ENCODE assay signal across 1 cellular context in genomic region chr4:8050555-8051206, GRCh38.
A peak's percentile ranks its signal among the peaks of the same experiment; 100 is the strongest.
TF ChIP-seq lines count a peak whose summit lies in the region.

No MANE protein-coding gene starts in this region.

TF ChIP-seq in HepG2, 621 proteins besides CTCF, POLR2A, EP300 and RAD21 (continued from another document and continues in another):
- TF ChIP-seq ZNF501 (CRISPR knock-in tag; IDR thresholded peaks at IDR 0.05) (peak; percentile 76), PHF8 (CRISPR knock-in tag; IDR thresholded peaks at IDR 0.05) (peak; percentile 50), ZNF749 (CRISPR knock-in tag; IDR thresholded peaks at IDR 0.05; ENCODE audit: borderline replicate concordance) (no peak), ZNF18 (CRISPR knock-in tag; IDR thresholded peaks at IDR 0.05; ENCODE audit: insufficient replicate concordance) (peak; percentile 60), TARDBP (CRISPR knock-in tag; IDR thresholded peaks at IDR 0.05) (peak; percentile 89), MIER3 (CRISPR knock-in tag; IDR thresholded peaks at IDR 0.05; ENCODE audit: borderline replicate concordance) (peak; percentile 88; the same call in 1 of the 2 replicates), MATR3 (CRISPR knock-in tag; IDR thresholded peaks at IDR 0.05) (no peak), DMTF1 (CRISPR knock-in tag; IDR thresholded peaks at IDR 0.05) (no peak), RNF219 (CRISPR knock-in tag; IDR thresholded peaks at IDR 0.05) (no peak), NFE2L2 (IDR thresholded peaks at IDR 0.05; ENCODE audit: low read length) (no peak), ZNF747 (CRISPR knock-in tag; IDR thresholded peaks at IDR 0.05; ENCODE audit: borderline replicate concordance) (peak; percentile 67), ZNF12 (CRISPR knock-in tag; IDR thresholded peaks at IDR 0.05) (0 out of 2 replicates have a peak, but pooled peaks have one; percentile 14), STAG1 (CRISPR knock-in tag; IDR thresholded peaks at IDR 0.05) (peak; percentile 21; the same call in 1 of the 2 replicates), TFE3 (CRISPR knock-in tag; IDR thresholded peaks at IDR 0.05) (peak; percentile 83), ZNF484 (CRISPR knock-in tag; IDR thresholded peaks at IDR 0.05; ENCODE audit: borderline replicate concordance, low read depth) (0 out of 2 replicates have a peak, but pooled peaks have one; percentile 69), TBL1XR1 (IDR thresholded peaks at IDR 0.05; ENCODE audit: borderline replicate concordance, low read length, partially characterized antibody) (peak; percentile 25), GLI4 (CRISPR knock-in tag; IDR thresholded peaks at IDR 0.05; ENCODE audit: borderline replicate concordance) (0 out of 2 replicates have a peak, but pooled peaks have one; percentile 67), MAX (IDR thresholded peaks at IDR 0.05) (peak; percentile 68), ZNF205 (CRISPR knock-in tag; IDR thresholded peaks at IDR 0.05) (peak; percentile 82; the same call in 1 of the 2 replicates), HOXD1 (CRISPR knock-in tag; IDR thresholded peaks at IDR 0.05) (peak; percentile 25; the same call in 1 of the 2 replicates), MIXL1 (CRISPR knock-in tag; IDR thresholded peaks at IDR 0.05) (peak; percentile 55), ZNF687 (CRISPR knock-in tag; IDR thresholded peaks at IDR 0.05) (peak; percentile 97), MYC (CRISPR knock-in tag; IDR thresholded peaks at IDR 0.05; ENCODE audit: borderline replicate concordance) (peak; percentile 72; the same call in 1 of the 2 replicates), ZFYVE20 (CRISPR knock-in tag; IDR thresholded peaks at IDR 0.05; ENCODE audit: borderline replicate concordance, low read depth) (no peak), PATZ1 (CRISPR knock-in tag; IDR thresholded peaks at IDR 0.05) (peak; percentile 88), KDM6A (CRISPR knock-in tag; IDR thresholded peaks at IDR 0.05; ENCODE audit: low read depth) (peak; percentile 30; the same call in 1 of the 2 replicates), CREM (IDR thresholded peaks at IDR 0.05) (peak; percentile 72; the same call in 1 of the 2 replicates), CREM (CRISPR knock-in tag; IDR thresholded peaks at IDR 0.05) (no peak), HINFP (CRISPR knock-in tag; IDR thresholded peaks at IDR 0.05; ENCODE audit: low read depth) (0 out of 2 replicates have a peak, but pooled peaks have one; percentile 46), MEF2D (CRISPR knock-in tag; IDR thresholded peaks at IDR 0.05) (peak; percentile 99), SSRP1 (CRISPR knock-in tag; IDR thresholded peaks at IDR 0.05) (no peak), NR2F2 (IDR thresholded peaks at IDR 0.05; ENCODE audit: borderline replicate concordance, low read depth) (peak; percentile 90), UBTF (CRISPR knock-in tag; IDR thresholded peaks at IDR 0.05) (peak; percentile 80), ZNF709 (CRISPR knock-in tag; IDR thresholded peaks at IDR 0.05) (peak; percentile 60; the same call in 1 of the 2 replicates), ZSCAN21 (CRISPR knock-in tag; IDR thresholded peaks at IDR 0.05; ENCODE audit: borderline replicate concordance) (peak; percentile 46; the same call in 1 of the 2 replicates), THRA (CRISPR knock-in tag; IDR thresholded peaks at IDR 0.05; ENCODE audit: borderline replicate concordance) (peak; percentile 92), ZNF607 (CRISPR knock-in tag; IDR thresholded peaks at IDR 0.05; ENCODE audit: borderline replicate concordance) (peak; percentile 33; the same call in 1 of the 2 replicates), CREBL2 (CRISPR knock-in tag; IDR thresholded peaks at IDR 0.05; ENCODE audit: borderline replicate concordance) (no peak), NFKBIZ (CRISPR knock-in tag; IDR thresholded peaks at IDR 0.05) (peak; percentile 47; the same call in 1 of the 2 replicates), GABPB1 (CRISPR knock-in tag; IDR thresholded peaks at IDR 0.05) (peak; percentile 83)
